Comparison of ENCODE assay signal across 22 cellular contexts in the genomic region with DNA sequence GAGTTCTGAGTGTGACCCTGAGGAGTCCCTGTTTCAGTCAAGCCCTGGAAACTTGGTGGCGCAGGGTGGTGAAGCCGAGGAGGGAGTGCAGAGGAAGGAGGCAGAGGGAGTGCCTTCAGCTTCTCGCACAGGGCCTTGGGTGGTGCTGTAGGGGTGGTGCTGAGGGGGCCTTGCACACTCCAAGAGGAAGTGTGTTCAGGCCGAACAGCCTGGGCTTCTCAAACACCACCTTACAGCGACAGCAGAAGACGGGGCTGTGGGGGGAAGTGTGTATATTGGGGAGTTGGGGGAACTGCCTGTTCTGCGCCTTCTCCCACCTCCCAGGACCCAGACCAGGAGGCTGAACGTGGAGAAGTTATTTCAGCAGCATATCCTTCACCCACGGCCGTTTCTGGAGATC. TPM values are rescaled to one million over a fixed set of nuclear protein-coding genes. Genes with fewer than 3 reads are reported as not detected.
"Had no signal": no experiment of that assay in that cellular context is flagged by ENCODE, and none has a peak within 500 bp of the region (broad histone marks: within the 10 kb centered on the region; RNA-seq: fewer than 3 reads in every experiment).

No MANE protein-coding gene starts in this region.

- H3K27me3 ChIP-seq: body of pancreas, pancreas, right atrium auricular region, SJSA1 had no signal

- DNase-seq: activated B cell treated with CpG ODN at 0.5 μM for 24 hours; activated CD4-positive, alpha-beta T cell treated with anti-CD3 and anti-CD28 coated beads, Interleukin-2, amount 10 ng/mL, durations not matched to agents 7 days and 5 days; activated effector memory CD4-positive, alpha-beta T cell treated with Interleukin-2 at 50 U/mL for 16 hours; activated T-cell treated with anti-CD3 and anti-CD28 coated beads, Interleukin-2, amount 50 U/mL, for 24 hours; amniotic stem cell; body of pancreas; hippocampal formation; kidney glomerular epithelial cell; pancreas; spleen; stimulated activated CD4-positive, alpha-beta T cell treated with anti-CD3 and anti-CD28 coated beads, Interleukin-1b, Interleukin-23, amount 100 ng/mL, for 48 hours; stimulated activated naive CD4-positive, alpha-beta T cell; substantia nigra; T-helper 1 cell had no signal

- H3K4me3 Mint-ChIP-seq: activated B cell treated with CpG ODN at 0.5 μM for 24 hours; activated CD4-positive, alpha-beta T cell treated with anti-CD3 and anti-CD28 coated beads, Interleukin-2, amount 10 ng/mL, durations not matched to agents 7 days and 5 days; activated T-cell treated with anti-CD3 and anti-CD28 coated beads, Interleukin-2, amount 50 U/mL, for 24 hours; dendritic cell treated with granulocyte-macrophage colony-stimulating factor and Interleukin-4, amounts not matched to agents 40 ng/mL and 50 ng/mL, for 4 days had no signal

- H3K9me3 Mint-ChIP-seq: activated B cell treated with CpG ODN at 0.5 μM for 24 hours; activated CD4-positive, alpha-beta T cell treated with anti-CD3 and anti-CD28 coated beads, Interleukin-2, amount 10 ng/mL, durations not matched to agents 7 days and 5 days; activated naive CD4-positive, alpha-beta T cell treated with anti-CD3 and anti-CD28 coated beads, Interleukin-2, amount 50 U/mL, for 72 hours; activated T-cell treated with anti-CD3 and anti-CD28 coated beads, Interleukin-2, amount 50 U/mL, for 24 hours; dendritic cell treated with granulocyte-macrophage colony-stimulating factor and Interleukin-4, amounts not matched to agents 40 ng/mL and 50 ng/mL, for 4 days had no signal

- H3K27ac ChIP-seq: body of pancreas, pancreas, right atrium auricular region, spleen had no signal

- H3K27ac Mint-ChIP-seq: activated B cell treated with CpG ODN at 0.5 μM for 24 hours; activated CD4-positive, alpha-beta T cell treated with anti-CD3 and anti-CD28 coated beads, Interleukin-2, amount 10 ng/mL, durations not matched to agents 7 days and 5 days; activated naive CD4-positive, alpha-beta T cell treated with anti-CD3 and anti-CD28 coated beads, Interleukin-2, amount 50 U/mL, for 72 hours; activated T-cell treated with anti-CD3 and anti-CD28 coated beads, Interleukin-2, amount 50 U/mL, for 24 hours; dendritic cell treated with granulocyte-macrophage colony-stimulating factor and Interleukin-4, amounts not matched to agents 40 ng/mL and 50 ng/mL, for 4 days had no signal

- H3K9me3 ChIP-seq: body of pancreas, pancreas, right atrium auricular region, SJSA1, spleen had no signal

- H3K4me3 ChIP-seq: body of pancreas, lung, pancreas, right atrium auricular region, SJSA1, spleen had no signal

- H3K36me3 ChIP-seq: pancreas, right atrium auricular region, SJSA1, spleen had no signal

- H3K4me1 Mint-ChIP-seq: activated CD4-positive, alpha-beta T cell treated with anti-CD3 and anti-CD28 coated beads, Interleukin-2, amount 10 ng/mL, durations not matched to agents 7 days and 5 days had no signal

- H3K27me3 Mint-ChIP-seq: activated CD4-positive, alpha-beta T cell treated with anti-CD3 and anti-CD28 coated beads, Interleukin-2, amount 10 ng/mL, durations not matched to agents 7 days and 5 days; activated T-cell treated with anti-CD3 and anti-CD28 coated beads, Interleukin-2, amount 50 U/mL, for 24 hours had no signal

- FAIRE-seq: pancreas had no signal

- H3K4me1 ChIP-seq: body of pancreas, pancreas, right atrium auricular region had no signal

- H3K36me3 Mint-ChIP-seq: activated naive CD4-positive, alpha-beta T cell treated with anti-CD3 and anti-CD28 coated beads, Interleukin-2, amount 50 U/mL, for 72 hours had no signal

- ATAC-seq: activated naive CD4-positive, alpha-beta T cell treated with anti-CD3 and anti-CD28 coated beads, Interleukin-2, amount 50 U/mL, for 72 hours; body of pancreas; pancreas had no signal

RNA-seq across cellular contexts. Expression of a gene that starts 18.2 kb away (rescaled TPM):
- total RNA-seq: activated B cell treated with CpG ODN at 0.5 μM for 24 hours; activated naive CD4-positive, alpha-beta T cell treated with anti-CD3 and anti-CD28 coated beads, Interleukin-2, amount 50 U/mL, for 72 hours; body of pancreas; epithelial cell of proximal tubule; mucosa of gallbladder; pancreas; right atrium auricular region; SJSA1 had no signal
- polyA plus RNA-seq: neural cell had no signal

RNA-seq across cellular contexts. Expression of a gene that starts 31.9 kb away (rescaled TPM):
- total RNA-seq: activated B cell treated with CpG ODN at 0.5 μM for 24 hours; activated CD4-positive, alpha-beta T cell treated with anti-CD3 and anti-CD28 coated beads, Interleukin-2, amount 10 ng/mL, durations not matched to agents 7 days and 5 days; activated naive CD4-positive, alpha-beta T cell treated with anti-CD3 and anti-CD28 coated beads, Interleukin-2, amount 50 U/mL, for 72 hours; body of pancreas; epithelial cell of proximal tubule; lung; mucosa of gallbladder; right atrium auricular region; SJSA1; spleen had no signal
- polyA plus RNA-seq: lung, neural cell, pancreas, spleen had no signal
